In genomic region chr1:112718691-112719418, GRCh38 we compare ENCODE assay signal across 1 cellular context.
TF ChIP-seq lines count a peak whose summit lies in the region.

No MANE protein-coding gene starts in this region.

TF ChIP-seq in GM12878, 131 proteins besides CTCF, POLR2A, EP300 and RAD21 (continued from another document):
- TF ChIP-seq, protein P1, sequence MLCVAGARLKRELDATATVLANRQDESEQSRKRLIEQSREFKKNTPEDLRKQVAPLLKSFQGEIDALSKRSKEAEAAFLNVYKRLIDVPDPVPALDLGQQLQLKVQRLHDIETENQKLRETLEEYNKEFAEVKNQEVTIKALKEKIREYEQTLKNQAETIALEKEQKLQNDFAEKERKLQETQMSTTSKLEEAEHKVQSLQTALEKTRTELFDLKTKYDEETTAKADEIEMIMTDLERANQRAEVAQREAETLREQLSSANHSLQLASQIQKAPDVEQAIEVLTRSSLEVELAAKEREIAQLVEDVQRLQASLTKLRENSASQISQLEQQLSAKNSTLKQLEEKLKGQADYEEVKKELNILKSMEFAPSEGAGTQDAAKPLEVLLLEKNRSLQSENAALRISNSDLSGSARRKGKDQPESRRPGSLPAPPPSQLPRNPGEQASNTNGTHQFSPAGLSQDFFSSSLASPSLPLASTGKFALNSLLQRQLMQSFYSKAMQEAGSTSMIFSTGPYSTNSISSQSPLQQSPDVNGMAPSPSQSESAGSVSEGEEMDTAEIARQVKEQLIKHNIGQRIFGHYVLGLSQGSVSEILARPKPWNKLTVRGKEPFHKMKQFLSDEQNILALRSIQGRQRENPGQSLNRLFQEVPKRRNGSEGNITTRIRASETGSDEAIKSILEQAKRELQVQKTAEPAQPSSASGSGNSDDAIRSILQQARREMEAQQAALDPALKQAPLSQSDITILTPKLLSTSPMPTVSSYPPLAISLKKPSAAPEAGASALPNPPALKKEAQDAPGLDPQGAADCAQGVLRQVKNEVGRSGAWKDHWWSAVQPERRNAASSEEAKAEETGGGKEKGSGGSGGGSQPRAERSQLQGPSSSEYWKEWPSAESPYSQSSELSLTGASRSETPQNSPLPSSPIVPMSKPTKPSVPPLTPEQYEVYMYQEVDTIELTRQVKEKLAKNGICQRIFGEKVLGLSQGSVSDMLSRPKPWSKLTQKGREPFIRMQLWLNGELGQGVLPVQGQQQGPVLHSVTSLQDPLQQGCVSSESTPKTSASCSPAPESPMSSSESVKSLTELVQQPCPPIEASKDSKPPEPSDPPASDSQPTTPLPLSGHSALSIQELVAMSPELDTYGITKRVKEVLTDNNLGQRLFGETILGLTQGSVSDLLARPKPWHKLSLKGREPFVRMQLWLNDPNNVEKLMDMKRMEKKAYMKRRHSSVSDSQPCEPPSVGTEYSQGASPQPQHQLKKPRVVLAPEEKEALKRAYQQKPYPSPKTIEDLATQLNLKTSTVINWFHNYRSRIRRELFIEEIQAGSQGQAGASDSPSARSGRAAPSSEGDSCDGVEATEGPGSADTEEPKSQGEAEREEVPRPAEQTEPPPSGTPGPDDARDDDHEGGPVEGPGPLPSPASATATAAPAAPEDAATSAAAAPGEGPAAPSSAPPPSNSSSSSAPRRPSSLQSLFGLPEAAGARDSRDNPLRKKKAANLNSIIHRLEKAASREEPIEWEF (IDR thresholded peaks at IDR 0.05; ENCODE audit: insufficient replicate concordance, low read depth, low read length): no peak
- TF ChIP-seq ELK1 (IDR thresholded peaks at IDR 0.05; ENCODE audit: low read depth, low read length): no peak
- TF ChIP-seq SMC3 (IDR thresholded peaks at IDR 0.05; ENCODE audit: borderline replicate concordance, low read length): peak; percentile 80
- TF ChIP-seq CREM (IDR thresholded peaks at IDR 0.05; ENCODE audit: low read depth): no peak
- TF ChIP-seq SUZ12 (IDR thresholded peaks at IDR 0.05; ENCODE audit: unreplicated experiment): no peak
- TF ChIP-seq YY1 (IDR thresholded peaks at IDR 0.05; ENCODE audit: low read depth, low read length): peak; percentile 49
- TF ChIP-seq, protein P2, sequence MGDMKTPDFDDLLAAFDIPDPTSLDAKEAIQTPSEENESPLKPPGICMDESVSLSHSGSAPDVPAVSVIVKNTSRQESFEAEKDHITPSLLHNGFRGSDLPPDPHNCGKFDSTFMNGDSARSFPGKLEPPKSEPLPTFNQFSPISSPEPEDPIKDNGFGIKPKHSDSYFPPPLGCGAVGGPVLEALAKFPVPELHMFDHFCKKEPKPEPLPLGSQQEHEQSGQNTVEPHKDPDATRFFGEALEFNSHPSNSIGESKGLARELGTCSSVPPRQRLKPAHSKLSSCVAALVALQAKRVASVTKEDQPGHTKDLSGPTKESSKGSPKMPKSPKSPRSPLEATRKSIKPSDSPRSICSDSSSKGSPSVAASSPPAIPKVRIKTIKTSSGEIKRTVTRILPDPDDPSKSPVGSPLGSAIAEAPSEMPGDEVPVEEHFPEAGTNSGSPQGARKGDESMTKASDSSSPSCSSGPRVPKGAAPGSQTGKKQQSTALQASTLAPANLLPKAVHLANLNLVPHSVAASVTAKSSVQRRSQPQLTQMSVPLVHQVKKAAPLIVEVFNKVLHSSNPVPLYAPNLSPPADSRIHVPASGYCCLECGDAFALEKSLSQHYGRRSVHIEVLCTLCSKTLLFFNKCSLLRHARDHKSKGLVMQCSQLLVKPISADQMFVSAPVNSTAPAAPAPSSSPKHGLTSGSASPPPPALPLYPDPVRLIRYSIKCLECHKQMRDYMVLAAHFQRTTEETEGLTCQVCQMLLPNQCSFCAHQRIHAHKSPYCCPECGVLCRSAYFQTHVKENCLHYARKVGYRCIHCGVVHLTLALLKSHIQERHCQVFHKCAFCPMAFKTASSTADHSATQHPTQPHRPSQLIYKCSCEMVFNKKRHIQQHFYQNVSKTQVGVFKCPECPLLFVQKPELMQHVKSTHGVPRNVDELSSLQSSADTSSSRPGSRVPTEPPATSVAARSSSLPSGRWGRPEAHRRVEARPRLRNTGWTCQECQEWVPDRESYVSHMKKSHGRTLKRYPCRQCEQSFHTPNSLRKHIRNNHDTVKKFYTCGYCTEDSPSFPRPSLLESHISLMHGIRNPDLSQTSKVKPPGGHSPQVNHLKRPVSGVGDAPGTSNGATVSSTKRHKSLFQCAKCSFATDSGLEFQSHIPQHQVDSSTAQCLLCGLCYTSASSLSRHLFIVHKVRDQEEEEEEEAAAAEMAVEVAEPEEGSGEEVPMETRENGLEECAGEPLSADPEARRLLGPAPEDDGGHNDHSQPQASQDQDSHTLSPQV (IDR thresholded peaks at IDR 0.05): 0 out of 2 replicates have a peak, but pooled peaks have one; percentile 22
- TF ChIP-seq ASH2L (IDR thresholded peaks at IDR 0.05; ENCODE audit: borderline replicate concordance, low read depth): no peak
- TF ChIP-seq, protein P3, sequence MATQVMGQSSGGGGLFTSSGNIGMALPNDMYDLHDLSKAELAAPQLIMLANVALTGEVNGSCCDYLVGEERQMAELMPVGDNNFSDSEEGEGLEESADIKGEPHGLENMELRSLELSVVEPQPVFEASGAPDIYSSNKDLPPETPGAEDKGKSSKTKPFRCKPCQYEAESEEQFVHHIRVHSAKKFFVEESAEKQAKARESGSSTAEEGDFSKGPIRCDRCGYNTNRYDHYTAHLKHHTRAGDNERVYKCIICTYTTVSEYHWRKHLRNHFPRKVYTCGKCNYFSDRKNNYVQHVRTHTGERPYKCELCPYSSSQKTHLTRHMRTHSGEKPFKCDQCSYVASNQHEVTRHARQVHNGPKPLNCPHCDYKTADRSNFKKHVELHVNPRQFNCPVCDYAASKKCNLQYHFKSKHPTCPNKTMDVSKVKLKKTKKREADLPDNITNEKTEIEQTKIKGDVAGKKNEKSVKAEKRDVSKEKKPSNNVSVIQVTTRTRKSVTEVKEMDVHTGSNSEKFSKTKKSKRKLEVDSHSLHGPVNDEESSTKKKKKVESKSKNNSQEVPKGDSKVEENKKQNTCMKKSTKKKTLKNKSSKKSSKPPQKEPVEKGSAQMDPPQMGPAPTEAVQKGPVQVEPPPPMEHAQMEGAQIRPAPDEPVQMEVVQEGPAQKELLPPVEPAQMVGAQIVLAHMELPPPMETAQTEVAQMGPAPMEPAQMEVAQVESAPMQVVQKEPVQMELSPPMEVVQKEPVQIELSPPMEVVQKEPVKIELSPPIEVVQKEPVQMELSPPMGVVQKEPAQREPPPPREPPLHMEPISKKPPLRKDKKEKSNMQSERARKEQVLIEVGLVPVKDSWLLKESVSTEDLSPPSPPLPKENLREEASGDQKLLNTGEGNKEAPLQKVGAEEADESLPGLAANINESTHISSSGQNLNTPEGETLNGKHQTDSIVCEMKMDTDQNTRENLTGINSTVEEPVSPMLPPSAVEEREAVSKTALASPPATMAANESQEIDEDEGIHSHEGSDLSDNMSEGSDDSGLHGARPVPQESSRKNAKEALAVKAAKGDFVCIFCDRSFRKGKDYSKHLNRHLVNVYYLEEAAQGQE (IDR thresholded peaks at IDR 0.05; ENCODE audit: low read depth, low read length): no peak
- 0 out of 2 replicates have a peak, but pooled peaks have one; percentile 45 for TF ChIP-seq BACH1 (IDR thresholded peaks at IDR 0.05; ENCODE audit: borderline replicate concordance)
- 0 out of 2 replicates have a peak, but pooled peaks have one; percentile 33 for TF ChIP-seq DPF2 (IDR thresholded peaks at IDR 0.05)
- peak; percentile 68 for TF ChIP-seq IKZF1 (conservative IDR thresholded peaks at IDR 0.05)
- TF ChIP-seq BHLHE40 (IDR thresholded peaks at IDR 0.05; ENCODE audit: borderline replicate concordance in 1 of 2, low read depth in 2 of 2, low read length in 1 of 2): peak in 1 of 2 experiments; percentile 39; a peak in 2 of 4 replicates
- no peak for TF ChIP-seq E4F1 (IDR thresholded peaks at IDR 0.05; ENCODE audit: borderline replicate concordance, partially characterized antibody)
- TF ChIP-seq GATAD2B (conservative IDR thresholded peaks at IDR 0.05; ENCODE audit: low read depth): peak; percentile 65
- TF ChIP-seq PAX8 (IDR thresholded peaks at IDR 0.05): no peak
- no peak for TF ChIP-seq MYC (IDR thresholded peaks at IDR 0.05; ENCODE audit: insufficient read depth, insufficient read length, insufficient replicate concordance, low read length, severe bottlenecking)
- no peak for TF ChIP-seq USF1 (IDR thresholded peaks at IDR 0.05; ENCODE audit: borderline replicate concordance, extremely low read length, insufficient read depth, low read depth, low read length)
- no peak for TF ChIP-seq FOXM1 (IDR thresholded peaks at IDR 0.05; ENCODE audit: low read depth, low read length)
- TF ChIP-seq PBX3 (IDR thresholded peaks at IDR 0.05; ENCODE audit: insufficient replicate concordance, low read depth, low read length): no peak
- no peak for TF ChIP-seq BCLAF1 (IDR thresholded peaks at IDR 0.05)
- TF ChIP-seq SP1 (IDR thresholded peaks at IDR 0.05; ENCODE audit: low read depth, low read length): no peak
- no peak for TF ChIP-seq STAT3 (IDR thresholded peaks at IDR 0.05; ENCODE audit: low read depth, low read length)
- no peak for TF ChIP-seq SUPT20H (IDR thresholded peaks at IDR 0.05; ENCODE audit: borderline replicate concordance, control insufficient read depth, low read depth, low read length)
- TF ChIP-seq MTA3 (IDR thresholded peaks at IDR 0.05; ENCODE audit: borderline replicate concordance, low read length): no peak
- no peak for TF ChIP-seq RUNX3 (IDR thresholded peaks at IDR 0.05; ENCODE audit: low read length)
- TF ChIP-seq EGR1 (IDR thresholded peaks at IDR 0.05; ENCODE audit: borderline replicate concordance in 1 of 2, low read depth in 2 of 2, low read length in 2 of 2): peak in 1 of 2 experiments; percentile 52; a peak in 1 of 3 replicates
- TF ChIP-seq SRF (IDR thresholded peaks at IDR 0.05; ENCODE audit: low read depth in 2 of 2, low read length in 2 of 2): no peak
- TF ChIP-seq IRF4 (IDR thresholded peaks at IDR 0.05; ENCODE audit: low read depth, low read length): 0 out of 2 replicates have a peak, but pooled peaks have one; percentile 20
- peak; percentile 56; the same call in 1 of the 2 replicates for TF ChIP-seq LARP7 (IDR thresholded peaks at IDR 0.05)
- no peak for TF ChIP-seq PAX5 (IDR thresholded peaks at IDR 0.05; ENCODE audit: borderline replicate concordance, low read depth, low read length)
- no peak for TF ChIP-seq KLF5 (IDR thresholded peaks at IDR 0.05; ENCODE audit: partially characterized antibody)
- TF ChIP-seq POLR2AphosphoS5 (IDR thresholded peaks at IDR 0.05; ENCODE audit: low read length): no peak
- peak; percentile 65; the same call in 1 of the 2 replicates for TF ChIP-seq RB1 (IDR thresholded peaks at IDR 0.05; ENCODE audit: borderline replicate concordance)
